ENCODE assay signal across 1 cellular context in the genomic region with DNA sequence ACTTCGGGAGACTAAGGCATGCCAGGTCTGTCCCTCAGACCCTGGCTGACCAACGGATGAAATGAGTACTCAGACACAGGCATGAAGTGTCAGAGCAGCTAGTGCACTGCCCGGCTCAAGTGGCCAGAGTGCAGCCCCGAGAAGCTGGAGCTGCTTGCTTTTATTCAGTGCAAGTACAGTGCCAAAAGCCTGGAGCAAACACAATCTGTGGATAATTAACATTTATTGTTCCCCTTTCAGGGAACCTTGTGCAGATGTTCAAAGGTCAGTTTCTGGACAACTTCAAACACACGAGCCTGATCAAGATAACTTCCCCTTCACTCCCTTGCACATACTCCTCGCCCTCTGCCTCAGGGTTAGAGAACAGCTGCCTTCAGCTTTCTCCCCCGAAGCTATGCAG.
A peak's percentile ranks its signal among the peaks of the same experiment; 100 is the strongest.
TF ChIP-seq lines count a peak whose summit lies in the region.

No MANE protein-coding gene starts in this region.

TF ChIP-seq in HepG2, 621 proteins besides CTCF, POLR2A, EP300 and RAD21 (continued from another document and continues in another):
- TF ChIP-seq, protein P1, sequence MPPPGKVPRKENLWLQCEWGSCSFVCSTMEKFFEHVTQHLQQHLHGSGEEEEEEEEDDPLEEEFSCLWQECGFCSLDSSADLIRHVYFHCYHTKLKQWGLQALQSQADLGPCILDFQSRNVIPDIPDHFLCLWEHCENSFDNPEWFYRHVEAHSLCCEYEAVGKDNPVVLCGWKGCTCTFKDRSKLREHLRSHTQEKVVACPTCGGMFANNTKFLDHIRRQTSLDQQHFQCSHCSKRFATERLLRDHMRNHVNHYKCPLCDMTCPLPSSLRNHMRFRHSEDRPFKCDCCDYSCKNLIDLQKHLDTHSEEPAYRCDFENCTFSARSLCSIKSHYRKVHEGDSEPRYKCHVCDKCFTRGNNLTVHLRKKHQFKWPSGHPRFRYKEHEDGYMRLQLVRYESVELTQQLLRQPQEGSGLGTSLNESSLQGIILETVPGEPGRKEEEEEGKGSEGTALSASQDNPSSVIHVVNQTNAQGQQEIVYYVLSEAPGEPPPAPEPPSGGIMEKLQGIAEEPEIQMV (CRISPR knock-in tag; IDR thresholded peaks at IDR 0.05; ENCODE audit: low read depth): 0 out of 2 replicates have a peak, but pooled peaks have one; percentile 34
- TF ChIP-seq HOXA5 (CRISPR knock-in tag; IDR thresholded peaks at IDR 0.05) (peak; percentile 27; the same call in 1 of the 2 replicates), POLR2AphosphoS5 (IDR thresholded peaks at IDR 0.05; ENCODE audit: low read depth, low read length) (peak; percentile 59), TBX3 (IDR thresholded peaks at IDR 0.05; ENCODE audit: borderline replicate concordance) (peak; percentile 59; the same call in 1 of the 2 replicates), RBAK (CRISPR knock-in tag; IDR thresholded peaks at IDR 0.05) (no peak), ZIK1 (CRISPR knock-in tag; IDR thresholded peaks at IDR 0.05; ENCODE audit: borderline replicate concordance, low read depth) (0 out of 2 replicates have a peak, but pooled peaks have one; percentile 30), TOPORS (CRISPR knock-in tag; IDR thresholded peaks at IDR 0.05) (peak; percentile 96), MTA1 (CRISPR knock-in tag; IDR thresholded peaks at IDR 0.05; ENCODE audit: borderline replicate concordance) (peak; percentile 66; the same call in 1 of the 2 replicates), ZNF256 (CRISPR knock-in tag; conservative IDR thresholded peaks at IDR 0.05) (no peak), ZSCAN12 (CRISPR knock-in tag; IDR thresholded peaks at IDR 0.05) (no peak), ZFP1 (CRISPR knock-in tag; IDR thresholded peaks at IDR 0.05) (peak; percentile 45; the same call in 1 of the 2 replicates), ZNF772 (CRISPR knock-in tag; IDR thresholded peaks at IDR 0.05) (peak; percentile 69), SNAPC2 (CRISPR knock-in tag; IDR thresholded peaks at IDR 0.05) (no peak), FOXP1 (IDR thresholded peaks at IDR 0.05) (no peak), FOXP1 (CRISPR knock-in tag; IDR thresholded peaks at IDR 0.05) (peak; percentile 53; the same call in 1 of the 2 replicates), ISX (CRISPR knock-in tag; conservative IDR thresholded peaks at IDR 0.05) (no peak), HES4 (CRISPR knock-in tag; IDR thresholded peaks at IDR 0.05; ENCODE audit: borderline replicate concordance) (no peak), ZFP36 (IDR thresholded peaks at IDR 0.05; ENCODE audit: borderline replicate concordance, low read depth, low read length, partially characterized antibody) (peak; percentile 87), ZNF614 (CRISPR knock-in tag; IDR thresholded peaks at IDR 0.05; ENCODE audit: borderline replicate concordance) (peak; percentile 92)
- TF ChIP-seq, protein P2, sequence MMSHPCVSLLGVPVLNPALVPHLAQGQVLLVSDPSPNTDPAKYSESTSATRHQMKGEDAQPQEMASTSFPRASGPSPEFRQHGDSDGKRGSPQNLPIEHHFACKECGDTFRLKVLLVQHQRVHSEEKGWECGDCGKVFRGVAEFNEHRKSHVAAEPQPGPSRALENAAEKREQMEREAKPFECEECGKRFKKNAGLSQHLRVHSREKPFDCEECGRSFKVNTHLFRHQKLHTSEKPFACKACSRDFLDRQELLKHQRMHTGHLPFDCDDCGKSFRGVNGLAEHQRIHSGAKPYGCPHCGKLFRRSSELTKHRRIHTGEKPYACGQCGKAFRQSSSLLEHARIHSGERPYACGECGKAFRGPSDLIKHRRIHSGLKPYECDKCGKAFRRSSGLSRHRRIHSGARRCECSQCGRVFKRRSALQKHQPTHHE (CRISPR knock-in tag; IDR thresholded peaks at IDR 0.05; ENCODE audit: borderline replicate concordance): 0 out of 2 replicates have a peak, but pooled peaks have one; percentile 51
- TF ChIP-seq, protein P3, sequence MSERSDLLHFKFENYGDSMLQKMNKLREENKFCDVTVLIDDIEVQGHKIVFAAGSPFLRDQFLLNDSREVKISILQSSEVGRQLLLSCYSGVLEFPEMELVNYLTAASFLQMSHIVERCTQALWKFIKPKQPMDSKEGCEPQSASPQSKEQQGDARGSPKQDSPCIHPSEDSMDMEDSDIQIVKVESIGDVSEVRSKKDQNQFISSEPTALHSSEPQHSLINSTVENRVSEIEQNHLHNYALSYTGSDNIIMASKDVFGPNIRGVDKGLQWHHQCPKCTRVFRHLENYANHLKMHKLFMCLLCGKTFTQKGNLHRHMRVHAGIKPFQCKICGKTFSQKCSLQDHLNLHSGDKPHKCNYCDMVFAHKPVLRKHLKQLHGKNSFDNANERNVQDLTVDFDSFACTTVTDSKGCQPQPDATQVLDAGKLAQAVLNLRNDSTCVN (CRISPR knock-in tag; IDR thresholded peaks at IDR 0.05; ENCODE audit: borderline replicate concordance): peak; percentile 93; the same call in 1 of the 2 replicates
- TF ChIP-seq, protein P4, sequence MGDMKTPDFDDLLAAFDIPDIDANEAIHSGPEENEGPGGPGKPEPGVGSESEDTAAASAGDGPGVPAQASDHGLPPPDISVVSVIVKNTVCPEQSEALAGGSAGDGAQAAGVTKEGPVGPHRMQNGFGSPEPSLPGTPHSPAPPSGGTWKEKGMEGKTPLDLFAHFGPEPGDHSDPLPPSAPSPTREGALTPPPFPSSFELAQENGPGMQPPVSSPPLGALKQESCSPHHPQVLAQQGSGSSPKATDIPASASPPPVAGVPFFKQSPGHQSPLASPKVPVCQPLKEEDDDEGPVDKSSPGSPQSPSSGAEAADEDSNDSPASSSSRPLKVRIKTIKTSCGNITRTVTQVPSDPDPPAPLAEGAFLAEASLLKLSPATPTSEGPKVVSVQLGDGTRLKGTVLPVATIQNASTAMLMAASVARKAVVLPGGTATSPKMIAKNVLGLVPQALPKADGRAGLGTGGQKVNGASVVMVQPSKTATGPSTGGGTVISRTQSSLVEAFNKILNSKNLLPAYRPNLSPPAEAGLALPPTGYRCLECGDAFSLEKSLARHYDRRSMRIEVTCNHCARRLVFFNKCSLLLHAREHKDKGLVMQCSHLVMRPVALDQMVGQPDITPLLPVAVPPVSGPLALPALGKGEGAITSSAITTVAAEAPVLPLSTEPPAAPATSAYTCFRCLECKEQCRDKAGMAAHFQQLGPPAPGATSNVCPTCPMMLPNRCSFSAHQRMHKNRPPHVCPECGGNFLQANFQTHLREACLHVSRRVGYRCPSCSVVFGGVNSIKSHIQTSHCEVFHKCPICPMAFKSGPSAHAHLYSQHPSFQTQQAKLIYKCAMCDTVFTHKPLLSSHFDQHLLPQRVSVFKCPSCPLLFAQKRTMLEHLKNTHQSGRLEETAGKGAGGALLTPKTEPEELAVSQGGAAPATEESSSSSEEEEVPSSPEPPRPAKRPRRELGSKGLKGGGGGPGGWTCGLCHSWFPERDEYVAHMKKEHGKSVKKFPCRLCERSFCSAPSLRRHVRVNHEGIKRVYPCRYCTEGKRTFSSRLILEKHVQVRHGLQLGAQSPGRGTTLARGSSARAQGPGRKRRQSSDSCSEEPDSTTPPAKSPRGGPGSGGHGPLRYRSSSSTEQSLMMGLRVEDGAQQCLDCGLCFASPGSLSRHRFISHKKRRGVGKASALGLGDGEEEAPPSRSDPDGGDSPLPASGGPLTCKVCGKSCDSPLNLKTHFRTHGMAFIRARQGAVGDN (CRISPR knock-in tag; IDR thresholded peaks at IDR 0.05): peak; percentile 53
- TF ChIP-seq, protein P5, sequence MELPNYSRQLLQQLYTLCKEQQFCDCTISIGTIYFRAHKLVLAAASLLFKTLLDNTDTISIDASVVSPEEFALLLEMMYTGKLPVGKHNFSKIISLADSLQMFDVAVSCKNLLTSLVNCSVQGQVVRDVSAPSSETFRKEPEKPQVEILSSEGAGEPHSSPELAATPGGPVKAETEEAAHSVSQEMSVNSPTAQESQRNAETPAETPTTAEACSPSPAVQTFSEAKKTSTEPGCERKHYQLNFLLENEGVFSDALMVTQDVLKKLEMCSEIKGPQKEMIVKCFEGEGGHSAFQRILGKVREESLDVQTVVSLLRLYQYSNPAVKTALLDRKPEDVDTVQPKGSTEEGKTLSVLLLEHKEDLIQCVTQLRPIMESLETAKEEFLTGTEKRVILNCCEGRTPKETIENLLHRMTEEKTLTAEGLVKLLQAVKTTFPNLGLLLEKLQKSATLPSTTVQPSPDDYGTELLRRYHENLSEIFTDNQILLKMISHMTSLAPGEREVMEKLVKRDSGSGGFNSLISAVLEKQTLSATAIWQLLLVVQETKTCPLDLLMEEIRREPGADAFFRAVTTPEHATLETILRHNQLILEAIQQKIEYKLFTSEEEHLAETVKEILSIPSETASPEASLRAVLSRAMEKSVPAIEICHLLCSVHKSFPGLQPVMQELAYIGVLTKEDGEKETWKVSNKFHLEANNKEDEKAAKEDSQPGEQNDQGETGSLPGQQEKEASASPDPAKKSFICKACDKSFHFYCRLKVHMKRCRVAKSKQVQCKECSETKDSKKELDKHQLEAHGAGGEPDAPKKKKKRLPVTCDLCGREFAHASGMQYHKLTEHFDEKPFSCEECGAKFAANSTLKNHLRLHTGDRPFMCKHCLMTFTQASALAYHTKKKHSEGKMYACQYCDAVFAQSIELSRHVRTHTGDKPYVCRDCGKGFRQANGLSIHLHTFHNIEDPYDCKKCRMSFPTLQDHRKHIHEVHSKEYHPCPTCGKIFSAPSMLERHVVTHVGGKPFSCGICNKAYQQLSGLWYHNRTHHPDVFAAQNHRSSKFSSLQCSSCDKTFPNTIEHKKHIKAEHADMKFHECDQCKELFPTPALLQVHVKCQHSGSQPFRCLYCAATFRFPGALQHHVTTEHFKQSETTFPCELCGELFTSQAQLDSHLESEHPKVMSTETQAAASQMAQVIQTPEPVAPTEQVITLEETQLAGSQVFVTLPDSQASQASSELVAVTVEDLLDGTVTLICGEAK (IDR thresholded peaks at IDR 0.05): no peak
- TF ChIP-seq, protein P5 (CRISPR knock-in tag; IDR thresholded peaks at IDR 0.05): peak; percentile 88
- TF ChIP-seq, protein P6, sequence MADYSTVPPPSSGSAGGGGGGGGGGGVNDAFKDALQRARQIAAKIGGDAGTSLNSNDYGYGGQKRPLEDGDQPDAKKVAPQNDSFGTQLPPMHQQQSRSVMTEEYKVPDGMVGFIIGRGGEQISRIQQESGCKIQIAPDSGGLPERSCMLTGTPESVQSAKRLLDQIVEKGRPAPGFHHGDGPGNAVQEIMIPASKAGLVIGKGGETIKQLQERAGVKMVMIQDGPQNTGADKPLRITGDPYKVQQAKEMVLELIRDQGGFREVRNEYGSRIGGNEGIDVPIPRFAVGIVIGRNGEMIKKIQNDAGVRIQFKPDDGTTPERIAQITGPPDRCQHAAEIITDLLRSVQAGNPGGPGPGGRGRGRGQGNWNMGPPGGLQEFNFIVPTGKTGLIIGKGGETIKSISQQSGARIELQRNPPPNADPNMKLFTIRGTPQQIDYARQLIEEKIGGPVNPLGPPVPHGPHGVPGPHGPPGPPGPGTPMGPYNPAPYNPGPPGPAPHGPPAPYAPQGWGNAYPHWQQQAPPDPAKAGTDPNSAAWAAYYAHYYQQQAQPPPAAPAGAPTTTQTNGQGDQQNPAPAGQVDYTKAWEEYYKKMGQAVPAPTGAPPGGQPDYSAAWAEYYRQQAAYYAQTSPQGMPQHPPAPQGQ (CRISPR knock-in tag; IDR thresholded peaks at IDR 0.05; ENCODE audit: borderline replicate concordance): no peak
- TF ChIP-seq, protein P7, sequence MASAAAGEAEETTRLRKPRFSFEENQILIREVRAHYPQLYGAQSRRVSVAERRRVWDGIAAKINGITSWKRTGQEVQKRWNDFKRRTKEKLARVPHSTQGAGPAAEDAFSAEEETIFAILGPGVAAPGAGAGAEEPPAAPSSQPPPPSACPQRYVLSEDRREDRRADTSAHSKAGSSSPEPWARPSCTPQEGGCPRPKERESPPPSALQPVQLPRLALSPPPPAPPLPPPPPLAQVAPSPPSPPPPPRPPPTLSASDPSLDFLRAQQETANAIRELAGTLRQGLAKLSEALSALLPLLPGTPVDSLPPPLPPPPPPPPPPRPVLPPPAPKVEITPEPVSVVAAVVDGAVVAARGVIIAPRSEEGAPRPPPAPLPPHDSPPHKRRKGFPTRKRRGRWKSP (CRISPR knock-in tag; IDR thresholded peaks at IDR 0.05): peak; percentile 44; the same call in 1 of the 2 replicates
- TF ChIP-seq, protein P8, sequence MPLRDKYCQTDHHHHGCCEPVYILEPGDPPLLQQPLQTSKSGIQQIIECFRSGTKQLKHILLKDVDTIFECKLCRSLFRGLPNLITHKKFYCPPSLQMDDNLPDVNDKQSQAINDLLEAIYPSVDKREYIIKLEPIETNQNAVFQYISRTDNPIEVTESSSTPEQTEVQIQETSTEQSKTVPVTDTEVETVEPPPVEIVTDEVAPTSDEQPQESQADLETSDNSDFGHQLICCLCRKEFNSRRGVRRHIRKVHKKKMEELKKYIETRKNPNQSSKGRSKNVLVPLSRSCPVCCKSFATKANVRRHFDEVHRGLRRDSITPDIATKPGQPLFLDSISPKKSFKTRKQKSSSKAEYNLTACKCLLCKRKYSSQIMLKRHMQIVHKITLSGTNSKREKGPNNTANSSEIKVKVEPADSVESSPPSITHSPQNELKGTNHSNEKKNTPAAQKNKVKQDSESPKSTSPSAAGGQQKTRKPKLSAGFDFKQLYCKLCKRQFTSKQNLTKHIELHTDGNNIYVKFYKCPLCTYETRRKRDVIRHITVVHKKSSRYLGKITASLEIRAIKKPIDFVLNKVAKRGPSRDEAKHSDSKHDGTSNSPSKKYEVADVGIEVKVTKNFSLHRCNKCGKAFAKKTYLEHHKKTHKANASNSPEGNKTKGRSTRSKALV (CRISPR knock-in tag; IDR thresholded peaks at IDR 0.05): no peak
- TF ChIP-seq, protein P9, sequence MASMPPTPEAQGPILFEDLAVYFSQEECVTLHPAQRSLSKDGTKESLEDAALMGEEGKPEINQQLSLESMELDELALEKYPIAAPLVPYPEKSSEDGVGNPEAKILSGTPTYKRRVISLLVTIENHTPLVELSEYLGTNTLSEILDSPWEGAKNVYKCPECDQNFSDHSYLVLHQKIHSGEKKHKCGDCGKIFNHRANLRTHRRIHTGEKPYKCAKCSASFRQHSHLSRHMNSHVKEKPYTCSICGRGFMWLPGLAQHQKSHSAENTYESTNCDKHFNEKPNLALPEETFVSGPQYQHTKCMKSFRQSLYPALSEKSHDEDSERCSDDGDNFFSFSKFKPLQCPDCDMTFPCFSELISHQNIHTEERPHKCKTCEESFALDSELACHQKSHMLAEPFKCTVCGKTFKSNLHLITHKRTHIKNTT (CRISPR knock-in tag; IDR thresholded peaks at IDR 0.05): no peak
